ENCODE assay signal across 20 cellular contexts in genomic region chr1:59184506-59184905, GRCh38.
DNase-seq lines count a peak whose midpoint lies in the region; ATAC-seq, FAIRE-seq and TF ChIP-seq lines count a peak whose summit lies in the region.
"Had no signal": no experiment of that assay in that cellular context is flagged by ENCODE, and none has a peak within 500 bp of the region (broad histone marks: within the 10 kb centered on the region; RNA-seq: fewer than 3 reads in every experiment).

No MANE protein-coding gene starts in this region.

- H3K4me1 ChIP-seq in HepG2 (ENCODE audit: insufficient read depth, low read length) (peaks cover 33% of the 10 kb centered on the region), right lobe of liver (no peaks in the 10 kb centered on the region), neural progenitor cell (no peaks in the 10 kb centered on the region), upper lobe of right lung (peaks cover 7% of the 10 kb centered on the region)
- H3K4me1 ChIP-seq: A549 had no signal

- TF ChIP-seq POLR2A in HepG2 (IDR thresholded peaks at IDR 0.05; ENCODE audit: insufficient read depth in 1 of 2, low read depth in 2 of 2, low read length in 2 of 2) (no peak), right lobe of liver (IDR thresholded peaks at IDR 0.05) (no peak)

- H3K4me3 ChIP-seq in HepG2 (replicated peaks in 1 of 3; ENCODE audit: insufficient read depth in 1 of 3, low read depth in 2 of 3, low read length in 3 of 3) (no peak overlapping the region), right lobe of liver (no peak overlapping the region), neural progenitor cell (no peak overlapping the region), upper lobe of right lung (no peak overlapping the region)
- H3K4me3 ChIP-seq: A549 had no signal

- H3K9ac ChIP-seq in HepG2 (ENCODE audit: insufficient read depth, low read depth, low read length) = no peak overlapping the region
- H3K9ac ChIP-seq in neural progenitor cell = no peak overlapping the region

- H3K27ac ChIP-seq in HepG2 (ENCODE audit: extremely low read length, insufficient read depth, low read length) (no peak overlapping the region), right lobe of liver (no peak overlapping the region), neural progenitor cell (no peak overlapping the region), upper lobe of right lung (no peak overlapping the region)
- H3K27ac ChIP-seq: 22Rv1, A549, C4-2B had no signal

- H3K9me3 Mint-ChIP-seq in neural progenitor cell = peaks cover 1% of the 10 kb centered on the region
- H3K9me3 Mint-ChIP-seq: CD4-positive, alpha-beta T cell had no signal

- H3F3A ChIP-seq in neural progenitor cell (ENCODE audit: low read depth) = no peaks in the 10 kb centered on the region

- FAIRE-seq in HepG2 (lab: Jason Lieb, UNC) = no peak
- FAIRE-seq: A549, GM12892, H54 had no signal

- H3K36me3 ChIP-seq in HepG2 (replicated peaks in 1 of 2; ENCODE audit: control insufficient read depth in 1 of 2, insufficient read depth in 2 of 2, low read length in 2 of 2) (no peaks in the 10 kb centered on the region), right lobe of liver (no peaks in the 10 kb centered on the region), neural progenitor cell (no peaks in the 10 kb centered on the region), upper lobe of right lung (no peaks in the 10 kb centered on the region)

- CTCF ChIA-PET in HepG2 (lab: Yijun Ruan, JAX; ENCODE audit: low intra/inter-chr PET ratio, low total read pairs) = no interaction called here

- H3K27me3 Mint-ChIP-seq in neural progenitor cell (ENCODE audit: insufficient read depth, low read depth) = peaks cover 5% of the 10 kb centered on the region
- H3K27me3 Mint-ChIP-seq: CD4-positive, alpha-beta T cell had no signal

- in situ Hi-C loops in HepG2 (cut with HindIII; ENCODE audit: extremely low pct_ligation_motif_present, low pct_unique_long_range_greater_than_20kb) = no loop called here

- 47% methylated on average over 5 of the region's 5 CpGs for WGBS in HepG2 (ENCODE audit: low lambda C conversion rate)
- 85% methylated on average over 5 of the region's 5 CpGs for WGBS in right lobe of liver (ENCODE audit: insufficient coverage, low coverage, low lambda C conversion rate, missing lambda C conversion rate)

- no TSS peak for BruUV-seq in HepG2 (replicated peaks; lab: Mats Ljungman, UMichigan)

- no peaks in the 10 kb centered on the region for H3K79me2 ChIP-seq in HepG2 (ENCODE audit: insufficient read depth, low read length)
- H3K79me2 ChIP-seq in neural progenitor cell (ENCODE audit: low read depth) = no peaks in the 10 kb centered on the region

- DNase-seq in HepG2 (ENCODE audit: low spot score) (no peak), right lobe of liver (no peak), iPS-NIHi7 (ENCODE audit: extremely low spot score) (peak; percentile 29), neural progenitor cell (ENCODE audit: low spot score) (no peak), upper lobe of right lung (no peak), NCI-H128 (lab: John Stamatoyannopoulos, UW; ENCODE audit: unreplicated experiment) (no peak), T-helper 1 cell (no peak)
- DNase-seq: AML-193; Caco-2; CD4-positive, alpha-beta T cell; DMS153; DMS79; GDM1; HCEC 1CT had no signal

- H4K20me1 ChIP-seq in HepG2 (ENCODE audit: insufficient read depth, low read length) (no peaks in the 10 kb centered on the region), neural progenitor cell (ENCODE audit: low read depth) (no peaks in the 10 kb centered on the region)

- H3K27me3 ChIP-seq in HepG2 (ENCODE audit: control insufficient read depth in 1 of 2, insufficient read depth in 2 of 2, low read length in 2 of 2) (no peaks in the 10 kb centered on the region; a peak in 1 of 5 replicates), right lobe of liver (no peaks in the 10 kb centered on the region), neural progenitor cell (no peaks in the 10 kb centered on the region), upper lobe of right lung (no peaks in the 10 kb centered on the region)

- H3K4me3 Mint-ChIP-seq in neural progenitor cell = no peak overlapping the region
- H3K4me3 Mint-ChIP-seq: CD4-positive, alpha-beta T cell had no signal

- TF ChIP-seq RAD21 in HepG2 (CRISPR knock-in tag; IDR thresholded peaks at IDR 0.05) = no peak

- POLR2A ChIA-PET in HepG2 (lab: Yijun Ruan, JAX) = interaction anchor here (1.0 kb wide), 1 partner anchor 400 kb away, joined by 4 read pairs; the partner anchor contains the start of gene JUN

- peaks cover 3% of the 10 kb centered on the region for H3K4me1 Mint-ChIP-seq in neural progenitor cell

- no peak for ATAC-seq in HepG2
- no peak for ATAC-seq in right lobe of liver
- peak; percentile 34 for ATAC-seq in upper lobe of right lung
- ATAC-seq in HG03354 (IDR thresholded peaks at IDR 0.05; ENCODE audit: poor library complexity, severe bottlenecking, unreplicated experiment) = no peak
- ATAC-seq: A549 had no signal

- H2AFZ ChIP-seq in HepG2 (ENCODE audit: low read length) (no peak overlapping the region), neural progenitor cell (replicated peaks) (peak overlapping the region; percentile 20)

- no peak overlapping the region for H3K27ac Mint-ChIP-seq in neural progenitor cell
- H3K27ac Mint-ChIP-seq: CD4-positive, alpha-beta T cell had no signal

- TF ChIP-seq CTCF in HepG2 (CRISPR knock-in tag; IDR thresholded peaks at IDR 0.05) = no peak
- TF ChIP-seq CTCF in right lobe of liver (IDR thresholded peaks at IDR 0.05) = no peak
- TF ChIP-seq CTCF in neural progenitor cell (IDR thresholded peaks at IDR 0.05) = no peak
- TF ChIP-seq CTCF in upper lobe of right lung (IDR thresholded peaks at IDR 0.05) = no peak

- H3K9me3 ChIP-seq in HepG2 (ENCODE audit: low read length) = no peaks in the 10 kb centered on the region
- H3K9me3 ChIP-seq in right lobe of liver = no peaks in the 10 kb centered on the region
- no peaks in the 10 kb centered on the region for H3K9me3 ChIP-seq in neural progenitor cell (ENCODE audit: low read depth)
- H3K9me3 ChIP-seq in upper lobe of right lung = no peaks in the 10 kb centered on the region
- H3K9me3 ChIP-seq: A549, Caco-2 had no signal

- no peaks in the 10 kb centered on the region for H3K36me3 Mint-ChIP-seq in neural progenitor cell

- H3K4me2 ChIP-seq in HepG2 (ENCODE audit: low read depth, low read length) (peak overlapping the region; percentile 21; the same call in 1 of the 2 replicates), neural progenitor cell (no peak overlapping the region)
- H3K4me2 ChIP-seq: A549 had no signal

- intact Hi-C loops in HepG2 (cut with micrococcal nuclease; ENCODE audit: unreplicated experiment) (no loop called here), right lobe of liver (cut with DNase I) (no loop called here), upper lobe of right lung (cut with DNase I) (no loop called here)

- TF ChIP-seq EP300 in HepG2 (IDR thresholded peaks at IDR 0.05; ENCODE audit: low read depth in 2 of 2, low read length in 2 of 2) = no peak
- TF ChIP-seq EP300 in HepG2 (CRISPR knock-in tag; IDR thresholded peaks at IDR 0.05; ENCODE audit: borderline replicate concordance) = no peak

TF ChIP-seq in HepG2, 621 proteins besides CTCF, POLR2A, EP300 and RAD21:
- TF ChIP-seq CREB1 (IDR thresholded peaks at IDR 0.05) = no peak
- TF ChIP-seq CREB1 (CRISPR knock-in tag; IDR thresholded peaks at IDR 0.05) = peak; percentile 7; the same call in 1 of the 2 replicates
- no peak for TF ChIP-seq MTA1 (CRISPR knock-in tag; IDR thresholded peaks at IDR 0.05; ENCODE audit: borderline replicate concordance)
- TF ChIP-seq TAF1 (CRISPR knock-in tag; IDR thresholded peaks at IDR 0.05) = no peak
- no peak for TF ChIP-seq ISX (CRISPR knock-in tag; conservative IDR thresholded peaks at IDR 0.05)
